Comparison of ENCODE assay signal across 16 cellular contexts in the genomic region with DNA sequence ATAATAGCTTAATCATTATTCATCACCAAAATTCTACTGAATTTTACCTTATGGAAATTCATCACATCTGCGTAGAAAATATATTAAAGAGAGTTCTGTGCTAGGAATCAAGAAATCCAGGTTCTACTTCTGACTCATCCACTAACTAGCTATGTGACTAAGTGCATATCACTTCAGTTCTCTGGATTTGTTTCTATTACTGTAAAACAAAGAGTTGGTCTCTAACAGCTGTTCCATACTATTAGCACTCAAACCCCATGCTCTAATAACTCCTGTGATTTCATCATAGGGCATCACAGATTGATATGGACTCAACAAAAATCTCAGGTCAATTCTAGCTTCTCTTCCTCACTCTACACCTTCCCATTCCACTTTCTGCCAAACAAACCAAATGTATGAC.
DNase-seq lines count a peak whose midpoint lies in the region; ATAC-seq and TF ChIP-seq lines count a peak whose summit lies in the region.
"Had no signal": no experiment of that assay in that cellular context is flagged by ENCODE, and none has a peak within 500 bp of the region (broad histone marks: within the 10 kb centered on the region; RNA-seq: fewer than 3 reads in every experiment).

No MANE protein-coding gene starts in this region.

- WGBS in thyroid gland, 2 donors = 93 to 97% methylated on average over 1 of the region's 1 CpG

- no peaks in the 10 kb centered on the region for H3K36me3 ChIP-seq in kidney epithelial cell (ENCODE audit: control insufficient read depth, insufficient read depth, low read length)
- no peaks in the 10 kb centered on the region for H3K36me3 ChIP-seq in WERI-Rb-1
- no peaks in the 10 kb centered on the region for H3K36me3 ChIP-seq in thyroid gland
- H3K36me3 ChIP-seq: left ventricle myocardium inferior had no signal

- ATAC-seq in CD4-positive, alpha-beta T cell (ENCODE audit: poor library complexity) = no peak
- no peak for ATAC-seq in HG03196 (IDR thresholded peaks at IDR 0.05; ENCODE audit: unreplicated experiment)
- ATAC-seq: CD8-positive, alpha-beta T cell; Panc1; sciatic nerve had no signal

- TF ChIP-seq POLR2A in thyroid gland (IDR thresholded peaks at IDR 0.05) = no peak

- CTCF ChIA-PET in CD4-positive, alpha-beta T cell (lab: Charles Lee) = interaction anchor here (0.7 to 2.4 kb wide), 2 partner anchors 9 to 11 kb away, joined by 3 to 9 read pairs; no protein-coding TSS in a partner anchor

- DNase-seq in CD4-positive, alpha-beta T cell = no peak
- DNase-seq in HS-5 (ENCODE audit: low read depth) = peak; percentile 23
- peak; percentile 11 for DNase-seq in astrocyte of the hippocampus (ENCODE audit: low read depth, low spot score)
- peak; percentile 21 for DNase-seq in kidney epithelial cell (ENCODE audit: low read depth)
- no peak for DNase-seq in WERI-Rb-1
- no peak for DNase-seq in thyroid gland
- DNase-seq: CD8-positive, alpha-beta T cell; effector CD4-positive, alpha-beta T cell; GF-D8; head of caudate nucleus; left ventricle myocardium inferior; NCI-H1092; NCI-H510A had no signal

- H3K27me3 ChIP-seq in CD4-positive, alpha-beta T cell (ENCODE audit: control insufficient read depth, insufficient read depth, low read length) = no peaks in the 10 kb centered on the region
- H3K27me3 ChIP-seq in kidney epithelial cell (ENCODE audit: control insufficient read depth, insufficient read depth, low read length) (no peaks in the 10 kb centered on the region), WERI-Rb-1 (ENCODE audit: insufficient read depth, low read depth, severe bottlenecking) (no peaks in the 10 kb centered on the region), thyroid gland (no peaks in the 10 kb centered on the region)

- peaks cover 79% of the 10 kb centered on the region for H3K4me1 Mint-ChIP-seq in CD4-positive, alpha-beta T cell (ENCODE audit: low read depth)

- H3K4me1 ChIP-seq in thyroid gland = no peaks in the 10 kb centered on the region
- H3K4me1 ChIP-seq: left ventricle myocardium inferior had no signal

- intact Hi-C loops in CD4-positive, alpha-beta T cell (cut with DNase I, micrococcal nuclease) = loop anchor here in 1 of 2 experiments (10.0 kb wide), 1 partner anchor 149 kb away; no protein-coding TSS in a partner anchor
- intact Hi-C loops in thyroid gland (cut with DNase I) = no loop called here

- no peak overlapping the region for H3K4me3 ChIP-seq in kidney epithelial cell (ENCODE audit: low read depth, low read length)
- no peak overlapping the region for H3K4me3 ChIP-seq in WERI-Rb-1 (ENCODE audit: low read depth, low read length)
- H3K4me3 ChIP-seq in thyroid gland (replicated peaks in 1 of 3) = no peak overlapping the region
- H3K4me3 ChIP-seq: left ventricle myocardium inferior had no signal

- no peak overlapping the region for H3K27ac ChIP-seq in CD4-positive, alpha-beta T cell (ENCODE audit: low read depth, low read length)
- H3K27ac ChIP-seq in WERI-Rb-1 (no peak overlapping the region), thyroid gland (no peak overlapping the region)
- H3K27ac ChIP-seq: left ventricle myocardium inferior had no signal

- H3K27ac Mint-ChIP-seq in CD4-positive, alpha-beta T cell = peak overlapping the region; percentile 63
- H3K27ac Mint-ChIP-seq: CD8-positive, alpha-beta T cell had no signal

- peaks cover 57% of the 10 kb centered on the region for H3K36me3 Mint-ChIP-seq in CD4-positive, alpha-beta T cell (ENCODE audit: low read depth)

- TF ChIP-seq CTCF in CD4-positive, alpha-beta T cell (IDR thresholded peaks at IDR 0.05) = no peak
- no peak for TF ChIP-seq CTCF in kidney epithelial cell (IDR thresholded peaks at IDR 0.05; ENCODE audit: insufficient read depth, low read length, poor library complexity, severe bottlenecking)
- no peak for TF ChIP-seq CTCF in WERI-Rb-1 (IDR thresholded peaks at IDR 0.05; ENCODE audit: low read depth, low read length)
- no peak for TF ChIP-seq CTCF in thyroid gland (IDR thresholded peaks at IDR 0.05)

- no peaks in the 10 kb centered on the region for H3K9me3 Mint-ChIP-seq in CD4-positive, alpha-beta T cell
- H3K9me3 Mint-ChIP-seq: CD8-positive, alpha-beta T cell had no signal

- H3K9me3 ChIP-seq in CD4-positive, alpha-beta T cell (ENCODE audit: control insufficient read depth, low read length) = no peaks in the 10 kb centered on the region
- H3K9me3 ChIP-seq in WERI-Rb-1 (ENCODE audit: severe bottlenecking) (no peaks in the 10 kb centered on the region), thyroid gland (no peaks in the 10 kb centered on the region)
- H3K9me3 ChIP-seq: left ventricle myocardium inferior had no signal

- no peak overlapping the region for H3K4me3 Mint-ChIP-seq in CD4-positive, alpha-beta T cell
- H3K4me3 Mint-ChIP-seq: CD8-positive, alpha-beta T cell had no signal

- no peaks in the 10 kb centered on the region for H3K27me3 Mint-ChIP-seq in CD4-positive, alpha-beta T cell

- POLR2A ChIA-PET in CD4-positive, alpha-beta T cell (lab: Charles Lee) = no interaction called here

Comparison
In these comparisons a context has a peak if more than half of its experiments do, and no peak if none do; other contexts are left out.
1. DNase-seq: peak in HS-5 (single experiment), astrocyte of the hippocampus (single experiment) and kidney epithelial cell (single experiment); none in CD4-positive, alpha-beta T cell (0 of 10), WERI-Rb-1 (single experiment) and thyroid gland (0 of 2).